Comparison of ENCODE assay signal across 1 cellular context in genomic region chr5:132753135-132753987, GRCh38.
TF ChIP-seq lines count a peak whose summit lies in the region.

No MANE protein-coding gene starts in this region.

TF ChIP-seq in GM12878, 131 proteins besides CTCF, POLR2A, EP300 and RAD21:
- 0 out of 4 replicates have a peak, but pooled peaks of 1 of the 2 experiments have one; percentile 12 for TF ChIP-seq IKZF2 (IDR thresholded peaks at IDR 0.05)
- TF ChIP-seq SMC3 (IDR thresholded peaks at IDR 0.05; ENCODE audit: borderline replicate concordance, low read length), result 0 out of 2 replicates have a peak, but pooled peaks have one; percentile 7
- TF ChIP-seq, protein P1, sequence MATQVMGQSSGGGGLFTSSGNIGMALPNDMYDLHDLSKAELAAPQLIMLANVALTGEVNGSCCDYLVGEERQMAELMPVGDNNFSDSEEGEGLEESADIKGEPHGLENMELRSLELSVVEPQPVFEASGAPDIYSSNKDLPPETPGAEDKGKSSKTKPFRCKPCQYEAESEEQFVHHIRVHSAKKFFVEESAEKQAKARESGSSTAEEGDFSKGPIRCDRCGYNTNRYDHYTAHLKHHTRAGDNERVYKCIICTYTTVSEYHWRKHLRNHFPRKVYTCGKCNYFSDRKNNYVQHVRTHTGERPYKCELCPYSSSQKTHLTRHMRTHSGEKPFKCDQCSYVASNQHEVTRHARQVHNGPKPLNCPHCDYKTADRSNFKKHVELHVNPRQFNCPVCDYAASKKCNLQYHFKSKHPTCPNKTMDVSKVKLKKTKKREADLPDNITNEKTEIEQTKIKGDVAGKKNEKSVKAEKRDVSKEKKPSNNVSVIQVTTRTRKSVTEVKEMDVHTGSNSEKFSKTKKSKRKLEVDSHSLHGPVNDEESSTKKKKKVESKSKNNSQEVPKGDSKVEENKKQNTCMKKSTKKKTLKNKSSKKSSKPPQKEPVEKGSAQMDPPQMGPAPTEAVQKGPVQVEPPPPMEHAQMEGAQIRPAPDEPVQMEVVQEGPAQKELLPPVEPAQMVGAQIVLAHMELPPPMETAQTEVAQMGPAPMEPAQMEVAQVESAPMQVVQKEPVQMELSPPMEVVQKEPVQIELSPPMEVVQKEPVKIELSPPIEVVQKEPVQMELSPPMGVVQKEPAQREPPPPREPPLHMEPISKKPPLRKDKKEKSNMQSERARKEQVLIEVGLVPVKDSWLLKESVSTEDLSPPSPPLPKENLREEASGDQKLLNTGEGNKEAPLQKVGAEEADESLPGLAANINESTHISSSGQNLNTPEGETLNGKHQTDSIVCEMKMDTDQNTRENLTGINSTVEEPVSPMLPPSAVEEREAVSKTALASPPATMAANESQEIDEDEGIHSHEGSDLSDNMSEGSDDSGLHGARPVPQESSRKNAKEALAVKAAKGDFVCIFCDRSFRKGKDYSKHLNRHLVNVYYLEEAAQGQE (IDR thresholded peaks at IDR 0.05; ENCODE audit: low read depth, low read length), result no peak
- TF ChIP-seq MEF2B (IDR thresholded peaks at IDR 0.05; ENCODE audit: partially characterized antibody, poor library complexity, severe bottlenecking), result no peak
- no peak for TF ChIP-seq SMARCA5 (IDR thresholded peaks at IDR 0.05)
- no peak for TF ChIP-seq EZH2 (IDR thresholded peaks at IDR 0.05; ENCODE audit: borderline replicate concordance, control insufficient read depth, low read depth, low read length)
- TF ChIP-seq RUNX3 (IDR thresholded peaks at IDR 0.05; ENCODE audit: low read length), result 0 out of 2 replicates have a peak, but pooled peaks have one; percentile 4
- peak; percentile 33; the same call in 1 of the 2 replicates for TF ChIP-seq ZNF384 (IDR thresholded peaks at IDR 0.05; ENCODE audit: borderline replicate concordance, low read depth, low read length)
